In the genomic region with DNA sequence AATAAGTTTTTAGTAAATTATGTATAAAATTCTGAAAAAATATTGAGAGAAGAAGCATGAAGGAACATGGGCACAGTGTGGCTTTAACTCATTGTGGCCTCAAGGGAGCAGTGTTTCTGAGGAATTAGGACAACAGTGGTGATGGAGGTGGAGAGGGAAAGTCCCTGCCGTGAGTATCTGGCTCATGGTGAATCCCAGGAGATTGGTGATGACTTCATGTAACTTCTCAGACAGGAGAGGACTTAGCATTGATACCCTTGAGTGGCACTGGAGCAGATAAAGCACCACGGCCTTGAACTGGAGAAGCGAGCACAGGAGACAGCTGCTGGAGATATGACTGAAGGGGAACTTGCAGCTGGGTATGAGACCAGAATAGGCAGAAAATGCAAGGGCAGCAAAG, we compare ENCODE assay signal across 8 cellular contexts. TPM values are rescaled to one million over a fixed set of nuclear protein-coding genes. Genes with fewer than 3 reads are reported as not detected.
DNase-seq lines count a peak whose midpoint lies in the region; ATAC-seq, FAIRE-seq and TF ChIP-seq lines count a peak whose summit lies in the region.

No MANE protein-coding gene starts in this region.

- peak; percentile 53 to 55 for DNase-seq in cardiac muscle cell (ENCODE audit: low read depth in 1 of 2, low spot score in 1 of 2)
- DNase-seq in right atrium auricular region (ENCODE audit: low spot score): no peak
- peak; percentile 2 for DNase-seq in NCI-H345 (lab: John Stamatoyannopoulos, UW)
- peak; percentile 82 for DNase-seq in bronchial epithelial cell (ENCODE audit: low read depth)
- DNase-seq in renal cortical epithelial cell (ENCODE audit: low read depth): peak; percentile 74
- no peak for DNase-seq in activated naive CD4-positive, alpha-beta T cell treated with anti-CD3 and anti-CD28 coated beads, Interleukin-2, amount 50 U/mL, for 16 hours
- DNase-seq in activated CD4-positive, alpha-beta T cell treated with anti-CD3 and anti-CD28 coated beads, Interleukin-2, amount 50 U/mL, for 4 hours: no peak

- ATAC-seq in HG02885 (IDR thresholded peaks at IDR 0.05; ENCODE audit: poor library complexity, unreplicated experiment): peak; percentile 93

- no peak for FAIRE-seq in bronchial epithelial cell (lab: Jason Lieb, UNC)

- H3K9me3 ChIP-seq in cardiac muscle cell (ENCODE audit: low read depth) (no peaks in the 10 kb centered on the region), right atrium auricular region (no peaks in the 10 kb centered on the region)

- H3K27me3 ChIP-seq in cardiac muscle cell (no peaks in the 10 kb centered on the region), right atrium auricular region (no peaks in the 10 kb centered on the region), bronchial epithelial cell (ENCODE audit: control insufficient read depth, insufficient read depth, low read length) (no peaks in the 10 kb centered on the region)

- TF ChIP-seq CTCF in cardiac muscle cell (IDR thresholded peaks at IDR 0.05; ENCODE audit: low read depth, low read length): peak; percentile 44
- peak in 1 of 2 donors; percentile 42 for TF ChIP-seq CTCF in right atrium auricular region (IDR thresholded peaks at IDR 0.05)
- TF ChIP-seq CTCF in bronchial epithelial cell (IDR thresholded peaks at IDR 0.05; ENCODE audit: insufficient read depth, low read length, severe bottlenecking): peak; percentile 41

- H3K4me3 ChIP-seq in cardiac muscle cell: no peak overlapping the region
- H3K4me3 ChIP-seq in right atrium auricular region: no peak overlapping the region
- no peak overlapping the region for H3K4me3 ChIP-seq in bronchial epithelial cell (ENCODE audit: low read depth, low read length)

- H3K27ac ChIP-seq in cardiac muscle cell: no peak overlapping the region
- H3K27ac ChIP-seq in right atrium auricular region: no peak overlapping the region

- no peaks in the 10 kb centered on the region for H3K36me3 ChIP-seq in cardiac muscle cell
- H3K36me3 ChIP-seq in right atrium auricular region: no peaks in the 10 kb centered on the region
- H3K36me3 ChIP-seq in bronchial epithelial cell (ENCODE audit: control insufficient read depth, insufficient read depth, low read length): no peaks in the 10 kb centered on the region

- H3K4me1 ChIP-seq in cardiac muscle cell (ENCODE audit: low read depth) (no peaks in the 10 kb centered on the region), right atrium auricular region (no peaks in the 10 kb centered on the region)

RNA-seq across cellular contexts. Expression of gene LRP1B, which starts 35.0 kb away (rescaled TPM):
- total RNA-seq in cardiac muscle cell (2.4 and 2.5 TPM in 2 replicates), right atrium auricular region (under 1 TPM; 0.44 to 0.47 TPM), bronchial epithelial cell (under 0.01 TPM in 1 of 2 replicates, not detected in the other), renal cortical epithelial cell (0.17 and 4.3 TPM in 2 replicates)
- 1.00 and 1.2 TPM in 2 replicates for polyA plus RNA-seq in cardiac muscle cell

Comparison
In these comparisons a context has a peak if more than half of its experiments do, and no peak if none do; other contexts are left out.
1. DNase-seq: peak in cardiac muscle cell (2 of 2), NCI-H345 (single experiment), bronchial epithelial cell (single experiment) and renal cortical epithelial cell (single experiment); none in right atrium auricular region (single experiment), activated naive CD4-positive, alpha-beta T cell treated with anti-CD3 and anti-CD28 coated beads, Interleukin-2, amount 50 U/mL, for 16 hours (single experiment) and activated CD4-positive, alpha-beta T cell treated with anti-CD3 and anti-CD28 coated beads, Interleukin-2, amount 50 U/mL, for 4 hours (0 of 2).